ENCODE assay signal across 26 cellular contexts in genomic region chr4:151611960-151612359, GRCh38.
"Had no signal": no experiment of that assay in that cellular context is flagged by ENCODE, and none has a peak within 500 bp of the region (broad histone marks: within the 10 kb centered on the region; RNA-seq: fewer than 3 reads in every experiment).

No MANE protein-coding gene starts in this region.

- H3K36me3 ChIP-seq: stomach, suprapubic skin, thoracic aorta, thyroid gland, tibial artery, tibial nerve, transverse colon, upper lobe of left lung, upper lobe of right lung, uterus, vagina had no signal

- H3K9me3 ChIP-seq: stomach, suprapubic skin, testis, thoracic aorta, thyroid gland, tibial artery, tibial nerve, transverse colon, upper lobe of left lung, upper lobe of right lung, uterus, vagina had no signal

- ATAC-seq: stimulated activated effector memory CD8-positive, alpha-beta T cell treated with anti-CD3 and anti-CD28 coated beads, Interleukin-12 subunit alpha, Interleukin-12 subunit beta, amount 100 ng/mL, for 72 hours; stimulated activated memory B cell treated with anti-CD40 and anti-IgM and Interleukin-4, amounts not matched to agents 10 μg/mL and 1 μg/mL and 100 μg/mL, for 72 hours; stimulated activated naive B cell treated with anti-CD40 and anti-IgM and Interleukin-4, amounts not matched to agents 10 μg/mL and 1 μg/mL and 100 μg/mL, for 72 hours; stimulated activated naive CD8-positive, alpha-beta T cell treated with anti-CD3 and anti-CD28 coated beads, Interleukin-15, amount 100 ng/mL, for 72 hours; stimulated activated naive CD8-positive, alpha-beta T cell treated with anti-CD3 and anti-CD28 coated beads, Interleukin-15, Interleukin-2, amounts not matched to agents 100 U/mL and 50 U/mL, for 24 hours; upper lobe of right lung had no signal

- H3K4me3 ChIP-seq: stomach, suprapubic skin, testis, thoracic aorta, thyroid gland, tibial artery, tibial nerve, transverse colon, upper lobe of left lung, upper lobe of right lung, uterus, vagina had no signal

- H3K4me1 ChIP-seq: stomach, suprapubic skin, testis, thyroid gland, tibial artery, tibial nerve, transverse colon, upper lobe of left lung, upper lobe of right lung, uterus, vagina had no signal

- DNase-seq: stimulated activated CD4-positive, alpha-beta T cell treated with anti-CD3 and anti-CD28 coated beads, Interleukin-2, amount 100 ng/mL, for 48 hours; stimulated activated CD4-positive, alpha-beta T cell treated with anti-CD3 and anti-CD28 coated beads, Interleukin-4, amount 100 ng/mL, for 1 hour; stimulated activated CD4-positive, alpha-beta T cell treated with anti-CD3 and anti-CD28 coated beads, Interleukin-4, amount 100 ng/mL, for 24 hours; stimulated activated CD4-positive, alpha-beta T cell treated with anti-CD3 and anti-CD28 coated beads, Interleukin-4, amount 100 ng/mL, for 4 hours; stimulated activated CD8-positive, alpha-beta memory T cell treated with anti-CD3 and anti-CD28 coated beads, Interleukin-4, amount 100 ng/mL, for 48 hours; stimulated activated naive B cell treated with anti-CD40 and anti-IgM and Interleukin-4, amounts not matched to agents 10 μg/mL and 1 μg/mL and 100 μg/mL, for 72 hours; stimulated activated naive CD4-positive, alpha-beta T cell; stimulated activated naive CD4-positive, alpha-beta T cell treated with Interleukin-2 at 50 U/mL for 16 hours; stimulated activated naive CD8-positive, alpha-beta T cell treated with anti-CD3 and anti-CD28 coated beads, Interleukin-15, amount 100 ng/mL, for 72 hours; stimulated activated naive CD8-positive, alpha-beta T cell treated with anti-CD3 and anti-CD28 coated beads, Interleukin-15, Interleukin-2, amounts not matched to agents 100 U/mL and 50 U/mL, for 24 hours; stomach; substantia nigra; testis; thyroid gland; tibial artery; transverse colon; upper lobe of left lung; upper lobe of right lung; uterus had no signal

- FAIRE-seq: urothelium cell line had no signal

- H3K27me3 ChIP-seq: stomach, suprapubic skin, testis, thyroid gland, tibial artery, tibial nerve, transverse colon, upper lobe of left lung, upper lobe of right lung, uterus, vagina had no signal

- H3K27ac ChIP-seq: stomach, suprapubic skin, testis, thoracic aorta, thyroid gland, tibial artery, tibial nerve, transverse colon, upper lobe of left lung, upper lobe of right lung, uterus, vagina had no signal
